In genomic region chr1:156042828-156043227, GRCh38 we compare ENCODE assay signal across 8 cellular contexts.
"Had no signal": no experiment of that assay in that cellular context is flagged by ENCODE, and none has a peak within 500 bp of the region (broad histone marks: within the 10 kb centered on the region; RNA-seq: fewer than 3 reads in every experiment).

No MANE protein-coding gene starts in this region.

- H3K27me3 Mint-ChIP-seq: IgD-negative memory B cell had no signal

- H3K4me3 ChIP-seq: GM23338, K562 had no signal

- H3K4me1 Mint-ChIP-seq: GM23338, H9, IgD-negative memory B cell had no signal

- H3K4me2 ChIP-seq: GM23338 had no signal

- H3K27ac Mint-ChIP-seq: GM23338, H9 had no signal

- H2AFZ ChIP-seq: GM23338 had no signal

- ATAC-seq: GM23338, HepG2, K562 had no signal

- DNase-seq: H9, HCEC 1CT, KG1 had no signal

- H3K27ac ChIP-seq: HL-60 had no signal

- H3K4me3 Mint-ChIP-seq: GM23338, H9, IgD-negative memory B cell had no signal

- H3K9me3 Mint-ChIP-seq: GM23338, H9, IgD-negative memory B cell had no signal
